10 cellular contexts compared by ENCODE assay signal in the genomic region with DNA sequence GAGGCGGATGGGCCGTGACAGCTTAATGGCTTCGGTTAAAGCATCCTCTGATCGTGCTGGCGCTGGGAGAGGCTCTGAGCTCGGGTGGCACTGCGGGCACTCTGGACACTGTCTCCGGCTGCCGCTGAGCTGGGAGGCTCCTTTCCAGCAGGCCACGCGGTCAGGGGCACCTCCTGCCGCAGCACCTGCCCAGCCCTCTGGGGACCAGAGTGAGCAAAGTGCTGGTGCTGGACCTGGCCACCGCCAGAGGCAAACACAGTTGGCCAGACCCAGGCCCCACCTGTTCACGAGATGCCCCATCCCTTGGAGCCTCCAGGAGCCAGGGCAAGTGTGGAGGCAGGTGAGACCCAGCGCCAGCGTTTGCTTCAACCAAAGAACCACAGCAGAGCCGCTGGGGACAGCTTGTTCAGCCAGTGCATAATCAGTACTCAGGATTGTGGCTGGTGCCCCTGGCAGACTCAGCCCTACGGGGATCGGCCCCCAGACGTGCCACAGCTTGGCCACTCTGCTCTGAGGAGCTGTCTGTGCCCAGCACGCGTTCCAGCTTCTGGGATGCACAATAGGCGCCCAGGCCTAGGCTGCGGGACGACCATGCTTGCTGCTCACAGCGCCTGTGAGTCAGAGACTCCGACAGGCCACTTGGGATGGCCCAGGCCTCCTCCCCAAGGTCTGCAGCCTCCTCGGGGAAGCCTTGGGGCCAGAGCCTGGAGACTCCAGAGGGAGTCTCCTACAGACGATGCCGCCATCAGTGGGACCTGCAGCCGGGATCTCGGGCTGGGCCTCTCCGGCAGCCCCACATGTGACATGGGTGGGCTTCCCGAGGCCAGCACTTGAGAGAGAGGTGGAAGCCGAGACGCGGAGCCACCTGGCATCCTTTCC. TPM values are rescaled to one million over a fixed set of nuclear protein-coding genes. Genes with fewer than 3 reads are reported as not detected.
DNase-seq lines count a peak whose midpoint lies in the region; ATAC-seq, FAIRE-seq and TF ChIP-seq lines count a peak whose summit lies in the region.
"Had no signal": no experiment of that assay in that cellular context is flagged by ENCODE, and none has a peak within 500 bp of the region (broad histone marks: within the 10 kb centered on the region; RNA-seq: fewer than 3 reads in every experiment).

No MANE protein-coding gene starts in this region.

- no TSS peak for BruUV-seq in HepG2 (replicated peaks; lab: Mats Ljungman, UMichigan)

- TF ChIP-seq RAD21 in HepG2 (CRISPR knock-in tag; IDR thresholded peaks at IDR 0.05) = no peak

- H3K4me1 ChIP-seq in HepG2 (ENCODE audit: insufficient read depth, low read length) (peaks cover 11% of the 10 kb centered on the region), upper lobe of right lung (peaks cover 26% of the 10 kb centered on the region)

- CTCF ChIA-PET in HepG2 (lab: Yijun Ruan, JAX; ENCODE audit: low intra/inter-chr PET ratio, low total read pairs) = no interaction called here

- no peak for FAIRE-seq in HepG2 (lab: Jason Lieb, UNC)

- H3K9me3 ChIP-seq in HepG2 (ENCODE audit: low read length) (no peaks in the 10 kb centered on the region), upper lobe of right lung (no peaks in the 10 kb centered on the region)
- H3K9me3 ChIP-seq: vagina had no signal

- WGBS in HepG2 (ENCODE audit: low lambda C conversion rate) = 40% methylated on average over 20 of the region's 37 CpGs

- TF ChIP-seq CTCF in VCaP (conservative IDR thresholded peaks at IDR 0.05) (no peak), HepG2 (CRISPR knock-in tag; IDR thresholded peaks at IDR 0.05) (no peak), upper lobe of right lung (IDR thresholded peaks at IDR 0.05) (no peak)

- in situ Hi-C loops in HepG2 (cut with HindIII; ENCODE audit: extremely low pct_ligation_motif_present, low pct_unique_long_range_greater_than_20kb) = no loop called here

- peak overlapping the region; percentile 35; the same call in 1 of the 2 replicates for H3K27ac ChIP-seq in VCaP
- no peak overlapping the region for H3K27ac ChIP-seq in HepG2 (ENCODE audit: extremely low read length, insufficient read depth, low read length)
- H3K27ac ChIP-seq in upper lobe of right lung = peak overlapping the region; percentile 55

- TF ChIP-seq POLR2A in HepG2 (IDR thresholded peaks at IDR 0.05; ENCODE audit: insufficient read depth in 1 of 2, low read depth in 2 of 2, low read length in 2 of 2) = no peak

- peaks cover 33 to 87% of the 10 kb centered on the region in 2 experiments for H3K27me3 ChIP-seq in HepG2 (ENCODE audit: control insufficient read depth in 1 of 2, insufficient read depth in 2 of 2, low read length in 2 of 2)
- peaks cover 11% of the 10 kb centered on the region for H3K27me3 ChIP-seq in upper lobe of right lung

- no peaks in the 10 kb centered on the region; the same call in 1 of the 2 replicates for H4K20me1 ChIP-seq in HepG2 (ENCODE audit: insufficient read depth, low read length)

- intact Hi-C loops in Right ventricle myocardium inferior (cut with DNase I) = no loop called here
- intact Hi-C loops in cardiac septum (cut with DNase I) = no loop called here
- intact Hi-C loops in HepG2 (cut with micrococcal nuclease; ENCODE audit: unreplicated experiment) = no loop called here
- intact Hi-C loops in upper lobe of right lung (cut with DNase I) = no loop called here

- H2AFZ ChIP-seq in HepG2 (ENCODE audit: low read length) = no peak overlapping the region

- H3K36me3 ChIP-seq in HepG2 (replicated peaks in 1 of 2; ENCODE audit: control insufficient read depth in 1 of 2, insufficient read depth in 2 of 2, low read length in 2 of 2) (no peaks in the 10 kb centered on the region), upper lobe of right lung (no peaks in the 10 kb centered on the region)
- H3K36me3 ChIP-seq: vagina had no signal

- no peak overlapping the region for H3K9ac ChIP-seq in HepG2 (ENCODE audit: insufficient read depth, low read depth, low read length)

- TF ChIP-seq EP300 in HepG2 (IDR thresholded peaks at IDR 0.05; ENCODE audit: low read depth in 2 of 2, low read length in 2 of 2) (no peak), HepG2 (CRISPR knock-in tag; IDR thresholded peaks at IDR 0.05; ENCODE audit: borderline replicate concordance) (no peak)

- DNase-seq in Right ventricle myocardium inferior (ENCODE audit: missing footprints) (peak; percentile 71), cardiac septum (ENCODE audit: low spot score) (no peak), HepG2 (ENCODE audit: low spot score) (no peak), upper lobe of right lung (no peak), MV-4-11 (lab: John Stamatoyannopoulos, UW) (no peak), NCI-H1048 (lab: John Stamatoyannopoulos, UW) (no peak), middle frontal gyrus (ENCODE audit: extremely low spot score, low spot score) (no peak)
- DNase-seq: NCI-H524 had no signal

- H3K4me3 ChIP-seq in HepG2 (replicated peaks in 1 of 3; ENCODE audit: insufficient read depth in 1 of 3, low read depth in 2 of 3, low read length in 3 of 3) = no peak overlapping the region
- H3K4me3 ChIP-seq in upper lobe of right lung = no peak overlapping the region
- H3K4me3 ChIP-seq: vagina had no signal

- no peaks in the 10 kb centered on the region for H3K79me2 ChIP-seq in HepG2 (ENCODE audit: insufficient read depth, low read length)

- ATAC-seq in Right ventricle myocardium inferior (peak; percentile 12), HepG2 (no peak), upper lobe of right lung (no peak)

- POLR2A ChIA-PET in HepG2 (lab: Yijun Ruan, JAX) = no interaction called here

- no peak overlapping the region for H3K4me2 ChIP-seq in HepG2 (ENCODE audit: low read depth, low read length)

TF ChIP-seq in HepG2, 621 proteins besides CTCF, POLR2A, EP300 and RAD21:
- 0 out of 2 replicates have a peak, but pooled peaks have one; percentile 12 for TF ChIP-seq MTF2 (CRISPR knock-in tag; IDR thresholded peaks at IDR 0.05; ENCODE audit: borderline replicate concordance)
- TF ChIP-seq HNRNPL (IDR thresholded peaks at IDR 0.05; ENCODE audit: low read depth, low read length) = 0 out of 2 replicates have a peak, but pooled peaks have one; percentile 35
- no peak for TF ChIP-seq ZKSCAN1 (IDR thresholded peaks at IDR 0.05; ENCODE audit: low read length)
- TF ChIP-seq MXD4 (CRISPR knock-in tag; IDR thresholded peaks at IDR 0.05) = no peak
- no peak for TF ChIP-seq RAD51 (IDR thresholded peaks at IDR 0.05; ENCODE audit: borderline replicate concordance)
- TF ChIP-seq EED (CRISPR knock-in tag; IDR thresholded peaks at IDR 0.05) = 0 out of 2 replicates have a peak, but pooled peaks have one; percentile 39
- no peak for TF ChIP-seq ZZZ3 (CRISPR knock-in tag; IDR thresholded peaks at IDR 0.05; ENCODE audit: borderline replicate concordance)
- TF ChIP-seq EZH2 (conservative IDR thresholded peaks at IDR 0.05; ENCODE audit: low read depth, low read length) = peak; percentile 70; the same call in 1 of the 2 replicates
TF ChIP-seq in HepG2: peak in this region for 4.

RNA-seq across cellular contexts. Expression of a gene that starts 38.2 kb away (rescaled TPM):
- 15.5 TPM for total RNA-seq in Right ventricle myocardium inferior
- 10.8 TPM for total RNA-seq in cardiac septum
- total RNA-seq in HepG2 (2016; rRNA removed; fragmentation: Illumina TruSeq; extraction: Trizol) = 23.8 and 55.5 TPM in 2 replicates
- total RNA-seq in HepG2 (2016; cell fraction: cytosol; rRNA removed; fragmentation: Illumina TruSeq; extraction: Trizol; ENCODE audit: low read depth) = 21.3 and 22.4 TPM in 2 replicates
- total RNA-seq in HepG2 (2016; cell fraction: insoluble cytoplasmic fraction; rRNA removed; fragmentation: Illumina TruSeq; extraction: Trizol) = 20.7 and 58.6 TPM in 2 replicates
- total RNA-seq in HepG2 (2016; cell fraction: membrane; rRNA removed; fragmentation: Illumina TruSeq; extraction: Trizol) = 31.3 and 32.0 TPM in 2 replicates
- 55.7 and 65.4 TPM in 2 replicates for total RNA-seq in HepG2 (2016; cell fraction: nucleus; rRNA removed; fragmentation: Illumina TruSeq; extraction: Trizol)
- polyA plus RNA-seq in HepG2 (2011; rRNA removed) = 91.3 and 112 TPM in 2 replicates
- 53.2 and 96.9 TPM in 2 replicates for polyA plus RNA-seq in HepG2 (2011; cell fraction: cytosol; rRNA removed)
- 133 and 239 TPM in 2 replicates for polyA plus RNA-seq in HepG2 (2011; cell fraction: nucleus; rRNA removed)
- polyA plus RNA-seq in HepG2 (2012) = 48.1 and 97.6 TPM in 2 replicates
- 14.3 and 17.6 TPM in 2 replicates for polyA plus RNA-seq in HepG2 (2016; cell fraction: cytosol; fragmentation: Illumina TruSeq; extraction: Trizol; ENCODE audit: low read depth)
- 25.9 and 26.2 TPM in 2 replicates for polyA plus RNA-seq in HepG2 (2016; cell fraction: insoluble cytoplasmic fraction; fragmentation: Illumina TruSeq; extraction: Trizol; ENCODE audit: low read depth)
- 21.9 and 22.4 TPM in 2 replicates for polyA plus RNA-seq in HepG2 (2016; cell fraction: membrane; fragmentation: Illumina TruSeq; extraction: Trizol; ENCODE audit: low read depth)
- 114 and 125 TPM in 2 replicates for polyA plus RNA-seq in HepG2 (2016; cell fraction: nucleus; fragmentation: Illumina TruSeq; extraction: Trizol; ENCODE audit: insufficient read depth, low read depth)
- 44.0 and 104 TPM in 2 replicates for polyA minus RNA-seq in HepG2 (2011; rRNA and poly(A)+ RNA removed; ENCODE audit: low replicate concordance)
- 27.7 and 39.2 TPM in 2 replicates for polyA minus RNA-seq in HepG2 (2011; cell fraction: cytosol; rRNA and poly(A)+ RNA removed)
- polyA minus RNA-seq in HepG2 (2011; cell fraction: nucleus; rRNA and poly(A)+ RNA removed) = 31.2 and 42.4 TPM in 2 replicates
- total RNA-seq in upper lobe of right lung = 63.3 TPM
